8 cellular contexts compared by ENCODE assay signal in genomic region chr7:65510187-65510538, GRCh38.
DNase-seq lines count a peak whose midpoint lies in the region; ATAC-seq and TF ChIP-seq lines count a peak whose summit lies in the region.
"Not testable (repeated sequence)": the region's sequence is repeated elsewhere in the genome, so short reads cannot be mapped to it uniquely, and the experiment has no call there.

No MANE protein-coding gene starts in this region.

- H3K9me3 ChIP-seq in CD4-positive, CD25-positive, alpha-beta regulatory T cell (ENCODE audit: control insufficient read depth in 2 of 2, low read length in 2 of 2); MM.1S (replicated peaks; ENCODE audit: insufficient read depth, low read length); T-helper 17 cell (ENCODE audit: control insufficient read depth, low read length, poor library complexity, severe bottlenecking); iPS-20b (ENCODE audit: insufficient read depth, low read depth, low read length); neuronal stem cell (replicated peaks in 1 of 2; ENCODE audit: control insufficient read depth in 2 of 2, insufficient read depth in 1 of 2, low read depth in 1 of 2, low read length in 2 of 2); subcutaneous abdominal adipose tissue (ENCODE audit: control insufficient read depth in 5 of 5, low read length in 5 of 5): not testable (repeated sequence)

- H4K91ac ChIP-seq in neuronal stem cell (ENCODE audit: low read depth, low read length, poor library complexity): not testable (repeated sequence)

- H3K27me3 Mint-ChIP-seq in CD4-positive, CD25-positive, alpha-beta regulatory T cell: peaks cover 35% of the 10 kb centered on the region
- H3K27me3 Mint-ChIP-seq in T-helper 17 cell: peaks cover 14% of the 10 kb centered on the region
- H3K27me3 Mint-ChIP-seq in activated naive CD4-positive, alpha-beta T cell treated with anti-CD3 and anti-CD28 coated beads for 36 hours (ENCODE audit: low read depth): peaks cover 20% of the 10 kb centered on the region

- H3K27ac ChIP-seq in CD4-positive, CD25-positive, alpha-beta regulatory T cell (ENCODE audit: insufficient read depth, low read length, poor library complexity, severe bottlenecking); MM.1S (ENCODE audit: low read length); dorsolateral prefrontal cortex; iPS-20b (ENCODE audit: low read length); neuronal stem cell (replicated peaks; ENCODE audit: low read length); subcutaneous abdominal adipose tissue (ENCODE audit: low read depth, low read length): not testable (repeated sequence)

- DNase-seq in CD4-positive, CD25-positive, alpha-beta regulatory T cell; MM.1S; T-helper 17 cell; activated naive CD4-positive, alpha-beta T cell treated with anti-CD3 and anti-CD28 coated beads for 36 hours; dorsolateral prefrontal cortex: not testable (repeated sequence)
- peak; percentile 12 for DNase-seq in neuronal stem cell (ENCODE audit: low spot score)

- H4K8ac ChIP-seq in neuronal stem cell (ENCODE audit: low read depth, low read length): not testable (repeated sequence)

- not testable (repeated sequence) for H3K9me3 Mint-ChIP-seq in CD4-positive, CD25-positive, alpha-beta regulatory T cell; activated naive CD4-positive, alpha-beta T cell treated with anti-CD3 and anti-CD28 coated beads for 36 hours

- H3K14ac ChIP-seq in neuronal stem cell (ENCODE audit: low read length): not testable (repeated sequence)

- H3K36me3 Mint-ChIP-seq in CD4-positive, CD25-positive, alpha-beta regulatory T cell; T-helper 17 cell (ENCODE audit: low read depth); activated naive CD4-positive, alpha-beta T cell treated with anti-CD3 and anti-CD28 coated beads for 36 hours (ENCODE audit: low read depth): not testable (repeated sequence)

- not testable (repeated sequence) for H4K20me1 ChIP-seq in MM.1S (ENCODE audit: insufficient read depth, low read length)

- H3K4me1 ChIP-seq in CD4-positive, CD25-positive, alpha-beta regulatory T cell (ENCODE audit: control insufficient read depth, insufficient read depth, low read length, poor library complexity, severe bottlenecking); MM.1S (ENCODE audit: low read length); iPS-20b (ENCODE audit: insufficient read depth, low read length); neuronal stem cell (ENCODE audit: control insufficient read depth in 2 of 2, insufficient read depth in 1 of 2, low read depth in 1 of 2, low read length in 2 of 2): not testable (repeated sequence)
- peaks cover 0 to 10% (median 7%) of the 10 kb centered on the region in 5 donors for H3K4me1 ChIP-seq in subcutaneous abdominal adipose tissue (ENCODE audit: control insufficient read depth in 5 of 5, insufficient read depth in 5 of 5, low read length in 5 of 5)

- peaks cover 13% of the 10 kb centered on the region for H3K27me3 ChIP-seq in CD4-positive, CD25-positive, alpha-beta regulatory T cell (ENCODE audit: control insufficient read depth, insufficient read depth, low read length)
- H3K27me3 ChIP-seq in MM.1S (replicated peaks; ENCODE audit: insufficient read depth, low read length) (peaks cover 15% of the 10 kb centered on the region), dorsolateral prefrontal cortex (peaks cover 0 to 38% (median 0%) of the 10 kb centered on the region in 45 donors), iPS-20b (ENCODE audit: insufficient read depth, low read length) (peaks cover 50% of the 10 kb centered on the region), neuronal stem cell (ENCODE audit: control insufficient read depth in 3 of 3, insufficient read depth in 3 of 3, low read depth in 1 of 3, low read length in 3 of 3) (peaks cover 8 to 25% (median 10%) of the 10 kb centered on the region in 3 experiments)
- not testable (repeated sequence) for H3K27me3 ChIP-seq in subcutaneous abdominal adipose tissue (ENCODE audit: control insufficient read depth in 5 of 5, insufficient read depth in 4 of 5, low read length in 5 of 5)

- peak overlapping the region; percentile 41 for H3K4me3 ChIP-seq in CD4-positive, CD25-positive, alpha-beta regulatory T cell (ENCODE audit: low read depth, low read length)
- H3K4me3 ChIP-seq in MM.1S (ENCODE audit: low read length); neuronal stem cell (ENCODE audit: low read length in 2 of 2): not testable (repeated sequence)
- H3K4me3 ChIP-seq in dorsolateral prefrontal cortex (peak overlapping the region in 57 of 59 donors; percentile 13 to 76 (median 54)), iPS-20b (ENCODE audit: low read length) (peak overlapping the region; percentile 59; the same call in 1 of the 2 replicates), subcutaneous abdominal adipose tissue (ENCODE audit: low read depth in 1 of 5, low read length in 5 of 5) (peak overlapping the region in 3 of 5 donors; percentile 50 to 67 (median 57))

- peak overlapping the region; percentile 85; the same call in 1 of the 2 replicates for H3K4me2 ChIP-seq in MM.1S (ENCODE audit: low read depth, low read length)
- H3K4me2 ChIP-seq in neuronal stem cell (ENCODE audit: insufficient read depth, low read length, poor library complexity, severe bottlenecking): peak overlapping the region; percentile 66

- H3K27ac Mint-ChIP-seq in CD4-positive, CD25-positive, alpha-beta regulatory T cell: peak overlapping the region in 1 of 3 donors; percentile 59
- H3K27ac Mint-ChIP-seq in T-helper 17 cell; activated naive CD4-positive, alpha-beta T cell treated with anti-CD3 and anti-CD28 coated beads for 36 hours: not testable (repeated sequence)

- CTCF ChIA-PET in activated naive CD4-positive, alpha-beta T cell treated with anti-CD3 and anti-CD28 coated beads for 36 hours (lab: Charles Lee): not testable (repeated sequence)

- H3K9me2 ChIP-seq in MM.1S (replicated peaks; ENCODE audit: insufficient read depth, low read length): not testable (repeated sequence)

- not testable (repeated sequence) for H3K4ac ChIP-seq in neuronal stem cell (ENCODE audit: low read length)

- not testable (repeated sequence) for H3K4me1 Mint-ChIP-seq in CD4-positive, CD25-positive, alpha-beta regulatory T cell; T-helper 17 cell; activated naive CD4-positive, alpha-beta T cell treated with anti-CD3 and anti-CD28 coated beads for 36 hours (ENCODE audit: low read depth)

- not testable (repeated sequence) for H3K23ac ChIP-seq in neuronal stem cell (ENCODE audit: low read depth, low read length, poor library complexity)

- not testable (repeated sequence) for H3K9ac ChIP-seq in MM.1S (ENCODE audit: low read length); iPS-20b (ENCODE audit: low read depth, low read length); neuronal stem cell (ENCODE audit: low read depth, low read length, poor library complexity); subcutaneous abdominal adipose tissue (ENCODE audit: low read length in 5 of 5)

- ATAC-seq in CD4-positive, CD25-positive, alpha-beta regulatory T cell (ENCODE audit: low read depth in 2 of 2); T-helper 17 cell: not testable (repeated sequence)

- not testable (repeated sequence) for H3K18ac ChIP-seq in neuronal stem cell (ENCODE audit: low read length)

- peak overlapping the region; percentile 21 to 89 (median 78) for H3K4me3 Mint-ChIP-seq in CD4-positive, CD25-positive, alpha-beta regulatory T cell
- peak overlapping the region; percentile 69 for H3K4me3 Mint-ChIP-seq in T-helper 17 cell
- peak overlapping the region; percentile 44 for H3K4me3 Mint-ChIP-seq in activated naive CD4-positive, alpha-beta T cell treated with anti-CD3 and anti-CD28 coated beads for 36 hours

- H2BK15ac ChIP-seq in neuronal stem cell (ENCODE audit: low read length): not testable (repeated sequence)

- intact Hi-C loops in activated naive CD4-positive, alpha-beta T cell treated with anti-CD3 and anti-CD28 coated beads for 36 hours (cut with micrococcal nuclease); dorsolateral prefrontal cortex (cut with DNase I): not testable (repeated sequence)

- WGBS in neuronal stem cell (ENCODE audit: extremely low coverage in 2 of 2, insufficient read length in 2 of 2, insufficient replicate concordance in 1 of 2), 2 donors: no CpG with 5 or more reads among the region's 1 CpG

- not testable (repeated sequence) for H3K36me3 ChIP-seq in CD4-positive, CD25-positive, alpha-beta regulatory T cell (ENCODE audit: control insufficient read depth, insufficient read depth, low read length); MM.1S (replicated peaks; ENCODE audit: insufficient read depth, low read length); iPS-20b (ENCODE audit: insufficient read depth, low read depth, low read length); neuronal stem cell (replicated peaks in 1 of 2; ENCODE audit: control insufficient read depth in 2 of 2, insufficient read depth in 2 of 2, low read length in 2 of 2); subcutaneous abdominal adipose tissue (ENCODE audit: control insufficient read depth in 5 of 5, insufficient read depth in 5 of 5, low read length in 5 of 5)

- H2BK5ac ChIP-seq in neuronal stem cell (ENCODE audit: low read length): not testable (repeated sequence)

- not testable (repeated sequence) for H2BK12ac ChIP-seq in neuronal stem cell (ENCODE audit: low read length)

- not testable (repeated sequence) for H3F3A ChIP-seq in MM.1S (ENCODE audit: insufficient read depth, low read length)

- not testable (repeated sequence) for TF ChIP-seq CTCF in MM.1S (IDR thresholded peaks at IDR 0.05; ENCODE audit: low read length); dorsolateral prefrontal cortex (IDR thresholded peaks at IDR 0.05 in 54 of 56, conservative IDR thresholded peaks at IDR 0.05 in 2 of 56; ENCODE audit: low read depth in 1 of 56, partially characterized antibody in 56 of 56)

- not testable (repeated sequence) for H3K79me1 ChIP-seq in neuronal stem cell (ENCODE audit: low read depth, low read length)

- not testable (repeated sequence) for H2BK120ac ChIP-seq in neuronal stem cell (ENCODE audit: low read depth, low read length)

- not testable (repeated sequence) for H2AFZ ChIP-seq in MM.1S (ENCODE audit: low read length); neuronal stem cell (ENCODE audit: low read length)

- not testable (repeated sequence) for H3K79me2 ChIP-seq in MM.1S (ENCODE audit: low read length)

- not testable (repeated sequence) for H2AK5ac ChIP-seq in neuronal stem cell (ENCODE audit: low read depth, low read length)
